ENCODE assay signal across 18 cellular contexts in the genomic region with DNA sequence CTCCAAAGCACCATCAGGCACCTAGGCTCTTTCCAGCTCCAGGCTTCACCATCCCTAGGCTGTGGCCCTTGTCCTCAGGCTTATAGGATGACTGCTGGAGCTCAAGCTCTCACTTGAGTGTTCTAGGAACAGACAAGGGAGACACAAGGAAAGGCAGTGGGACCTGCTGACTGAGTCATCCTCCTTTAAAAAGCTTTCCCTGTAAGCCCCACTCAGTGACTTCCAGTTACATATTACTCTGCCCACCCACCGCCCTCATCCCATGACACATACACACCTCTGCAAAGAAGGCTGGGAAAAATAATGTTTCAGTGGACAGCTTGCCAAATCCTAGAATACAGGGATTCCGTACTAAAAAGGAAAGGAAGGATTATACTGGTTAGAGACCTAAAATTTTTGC.
DNase-seq lines count a peak whose midpoint lies in the region; ATAC-seq and TF ChIP-seq lines count a peak whose summit lies in the region.
"Had no signal": no experiment of that assay in that cellular context is flagged by ENCODE, and none has a peak within 500 bp of the region (broad histone marks: within the 10 kb centered on the region; RNA-seq: fewer than 3 reads in every experiment).

No MANE protein-coding gene starts in this region.

- TF ChIP-seq CTCF in fibroblast of mammary gland (conservative IDR thresholded peaks at IDR 0.05; ENCODE audit: control insufficient read depth, insufficient read depth, low read depth, low read length): no peak
- TF ChIP-seq CTCF in psoas muscle (IDR thresholded peaks at IDR 0.05): no peak

- no peak overlapping the region for H3K27ac ChIP-seq in psoas muscle
- H3K27ac ChIP-seq: coronary artery, epithelial cell of prostate had no signal

- WGBS in psoas muscle, 3 donors: 75 to 86% (median 83%) methylated on average over 2 of the region's 2 CpGs

- no peaks in the 10 kb centered on the region for H3K4me1 Mint-ChIP-seq in stimulated activated effector memory CD8-positive, alpha-beta T cell treated with anti-CD3 and anti-CD28 coated beads, Interleukin-12 subunit alpha, Interleukin-12 subunit beta, amount 100 ng/mL, for 72 hours
- H3K4me1 Mint-ChIP-seq: stimulated activated naive CD8-positive, alpha-beta T cell treated with anti-CD3 and anti-CD28 coated beads, Interleukin-15, amount 100 ng/mL, for 72 hours had no signal

- peak; percentile 63 to 76 (median 73) for ATAC-seq in psoas muscle
- ATAC-seq in stimulated activated effector memory CD8-positive, alpha-beta T cell treated with anti-CD3 and anti-CD28 coated beads, Interleukin-12 subunit alpha, Interleukin-12 subunit beta, amount 100 ng/mL, for 72 hours: no peak
- ATAC-seq in HG03175 (IDR thresholded peaks at IDR 0.05; ENCODE audit: unreplicated experiment): no peak
- ATAC-seq: stimulated activated naive CD8-positive, alpha-beta T cell treated with anti-CD3 and anti-CD28 coated beads, Interleukin-15, amount 100 ng/mL, for 72 hours had no signal

- no peaks in the 10 kb centered on the region for H3K36me3 Mint-ChIP-seq in stimulated activated effector memory CD8-positive, alpha-beta T cell treated with anti-CD3 and anti-CD28 coated beads, Interleukin-12 subunit alpha, Interleukin-12 subunit beta, amount 100 ng/mL, for 72 hours
- H3K36me3 Mint-ChIP-seq: CD14-positive monocyte had no signal

- no peaks in the 10 kb centered on the region for H3K27me3 ChIP-seq in psoas muscle (ENCODE audit: insufficient read depth in 3 of 3, low read length in 2 of 3)

- DNase-seq in EL (peak; percentile 58), NCI-H748 treated with DMSO at 0.1 percent for 48 hours (lab: John Stamatoyannopoulos, UW) (peak; percentile 69), fibroblast of mammary gland (ENCODE audit: low read depth) (peak; percentile 82), psoas muscle (no peak), DMS79 treated with DMSO at 0.1 percent for 48 hours (lab: John Stamatoyannopoulos, UW) (no peak), NCI-H1105 treated with DMSO at 0.1 percent for 48 hours (lab: John Stamatoyannopoulos, UW) (no peak)
- DNase-seq in stimulated activated effector memory CD8-positive, alpha-beta T cell treated with anti-CD3 and anti-CD28 coated beads, Interleukin-12 subunit alpha, Interleukin-12 subunit beta, amount 100 ng/mL, for 72 hours (ENCODE audit: low spot score in 2 of 2): no peak
- DNase-seq: activated CD4-positive, alpha-beta T cell treated with anti-CD3 and anti-CD28 coated beads, Interleukin-2, amount 50 U/mL, for 48 hours; activated T-cell treated with anti-CD3 and anti-CD28 coated beads, Interleukin-2, amount 50 U/mL, for 48 hours; amniotic stem cell; GDM1; NCI-H2171 treated with DMSO at 0.1 percent for 48 hours; stimulated activated CD4-positive, alpha-beta T cell treated with anti-CD3 and anti-CD28 coated beads, Interleukin-12 subunit alpha, Interleukin-12 subunit beta, amount 100 ng/mL, for 4 hours; stimulated activated naive CD8-positive, alpha-beta T cell treated with anti-CD3 and anti-CD28 coated beads, Interleukin-15, amount 100 ng/mL, for 72 hours had no signal

- H3K36me3 ChIP-seq in psoas muscle (ENCODE audit: insufficient read depth in 1 of 2, low read depth in 1 of 2): no peaks in the 10 kb centered on the region

- intact Hi-C loops in psoas muscle (cut with DNase I): loop anchor here in 1 of 2 donors (5.0 kb wide), 1 partner anchor 151 kb away; no protein-coding TSS in a partner anchor

- H3K9me3 ChIP-seq in psoas muscle: no peaks in the 10 kb centered on the region

- H3K4me3 ChIP-seq in fibroblast of mammary gland (ENCODE audit: control insufficient read depth, low read depth, low read length) (no peak overlapping the region), psoas muscle (no peak overlapping the region)
- H3K4me3 ChIP-seq: coronary artery had no signal

- H3K4me3 Mint-ChIP-seq in stimulated activated effector memory CD8-positive, alpha-beta T cell treated with anti-CD3 and anti-CD28 coated beads, Interleukin-12 subunit alpha, Interleukin-12 subunit beta, amount 100 ng/mL, for 72 hours: no peak overlapping the region
- H3K4me3 Mint-ChIP-seq: CD14-positive monocyte; stimulated activated naive CD8-positive, alpha-beta T cell treated with anti-CD3 and anti-CD28 coated beads, Interleukin-15, amount 100 ng/mL, for 72 hours had no signal

- peaks cover 24% of the 10 kb centered on the region for H3K4me1 ChIP-seq in psoas muscle

- no peaks in the 10 kb centered on the region for H3K9me3 Mint-ChIP-seq in stimulated activated effector memory CD8-positive, alpha-beta T cell treated with anti-CD3 and anti-CD28 coated beads, Interleukin-12 subunit alpha, Interleukin-12 subunit beta, amount 100 ng/mL, for 72 hours
- H3K9me3 Mint-ChIP-seq: CD14-positive monocyte; stimulated activated naive CD8-positive, alpha-beta T cell treated with anti-CD3 and anti-CD28 coated beads, Interleukin-15, amount 100 ng/mL, for 72 hours had no signal

- no peak overlapping the region for H3K27ac Mint-ChIP-seq in stimulated activated effector memory CD8-positive, alpha-beta T cell treated with anti-CD3 and anti-CD28 coated beads, Interleukin-12 subunit alpha, Interleukin-12 subunit beta, amount 100 ng/mL, for 72 hours
- H3K27ac Mint-ChIP-seq: CD14-positive monocyte; stimulated activated naive CD8-positive, alpha-beta T cell treated with anti-CD3 and anti-CD28 coated beads, Interleukin-15, amount 100 ng/mL, for 72 hours had no signal

Comparison
In these comparisons a context has a peak if more than half of its experiments do, and no peak if none do; other contexts are left out.
1. DNase-seq: peak in EL (single experiment), NCI-H748 treated with DMSO at 0.1 percent for 48 hours (single experiment) and fibroblast of mammary gland (single experiment); none in psoas muscle (0 of 2), DMS79 treated with DMSO at 0.1 percent for 48 hours (single experiment), stimulated activated effector memory CD8-positive, alpha-beta T cell treated with anti-CD3 and anti-CD28 coated beads, Interleukin-12 subunit alpha, Interleukin-12 subunit beta, amount 100 ng/mL, for 72 hours (0 of 2) and NCI-H1105 treated with DMSO at 0.1 percent for 48 hours (single experiment).
2. ATAC-seq: peak in psoas muscle (4 of 4); none in stimulated activated effector memory CD8-positive, alpha-beta T cell treated with anti-CD3 and anti-CD28 coated beads, Interleukin-12 subunit alpha, Interleukin-12 subunit beta, amount 100 ng/mL, for 72 hours (single experiment) and HG03175 (single experiment).